7 cellular contexts compared by ENCODE assay signal in genomic region chr12:94621662-94622359, GRCh38. TPM values are rescaled to one million over a fixed set of nuclear protein-coding genes. Genes with fewer than 3 reads are reported as not detected.
A peak's percentile ranks its signal among the peaks of the same experiment; 100 is the strongest.
DNase-seq lines count a peak whose midpoint lies in the region; ATAC-seq and TF ChIP-seq lines count a peak whose summit lies in the region.

No MANE protein-coding gene starts in this region.

- H3K27me3 Mint-ChIP-seq in nephron (ENCODE audit: low read depth), result no peaks in the 10 kb centered on the region

- peak overlapping the region; percentile 92 for H3K4me2 ChIP-seq in mammary epithelial cell (ENCODE audit: insufficient read depth, low read depth, low read length)

- BruUV-seq in mammary epithelial cell (replicated peaks; lab: Mats Ljungman, UMichigan), result TSS peak; percentile 79

- TF ChIP-seq CTCF in mammary epithelial cell (conservative IDR thresholded peaks at IDR 0.05 in 1 of 2, IDR thresholded peaks at IDR 0.05 in 1 of 2; ENCODE audit: extremely low read depth in 1 of 2, insufficient read depth in 1 of 2, low read depth in 1 of 2, low read length in 2 of 2) (no peak), nephron (IDR thresholded peaks at IDR 0.05; ENCODE audit: unreplicated experiment in 3 of 3) (no peak)

- DNase-seq in HCEC 1CT, result peak; percentile 88
- peak; percentile 81 for DNase-seq in NCI-H226
- DNase-seq in mammary epithelial cell, result peak; percentile 99
- DNase-seq in NCI-H446 treated with DMSO at 0.1 percent for 48 hours (lab: John Stamatoyannopoulos, UW), result no peak
- no peak for DNase-seq in anterior cingulate cortex (lab: John Stamatoyannopoulos, UW)

- no peaks in the 10 kb centered on the region for H3K9me3 ChIP-seq in mammary epithelial cell (replicated peaks; ENCODE audit: insufficient read depth, low read length)

- H3K27me3 ChIP-seq in mammary epithelial cell (ENCODE audit: insufficient read depth, low read length), result no peaks in the 10 kb centered on the region

- peak overlapping the region; percentile 81 to 87 (median 86) for H3K27ac Mint-ChIP-seq in nephron

- H3K9me3 Mint-ChIP-seq in nephron, result peaks cover 8% of the 10 kb centered on the region

- peaks cover 62% of the 10 kb centered on the region for H3K4me1 ChIP-seq in mammary epithelial cell (ENCODE audit: insufficient read depth, low read length)

- WGBS in mammary epithelial cell (ENCODE audit: low coverage, missing lambda C conversion rate), result 4% methylated on average over 7 of the region's 7 CpGs

- peaks cover 27% of the 10 kb centered on the region for H3K4me1 Mint-ChIP-seq in nephron

- H3K9ac ChIP-seq in mammary epithelial cell (ENCODE audit: insufficient read depth, low read length), result peak overlapping the region; percentile 96

- H3K27ac ChIP-seq in mammary epithelial cell (ENCODE audit: insufficient read depth, low read depth, low read length), result peak overlapping the region; percentile 100

- peaks cover 60% of the 10 kb centered on the region for H3K79me2 ChIP-seq in mammary epithelial cell (ENCODE audit: insufficient read depth, low read length)

- no peaks in the 10 kb centered on the region for H4K20me1 ChIP-seq in mammary epithelial cell (ENCODE audit: insufficient read depth, low read length)

- in situ Hi-C loops in mammary epithelial cell (cut with MboI; ENCODE audit: low sequenced_read_pairs in 2 of 2), result no loop called here

- peak overlapping the region in 1 of 3 experiments; percentile 26 for H3K4me3 Mint-ChIP-seq in nephron

- intact Hi-C loops in mammary epithelial cell (cut with micrococcal nuclease), result loop anchor here (1.0 kb wide), 2 partner anchors 22 to 69 kb away; no protein-coding TSS in a partner anchor

- CTCF ChIA-PET in mammary epithelial cell (lab: Charles Lee; ENCODE audit: low non-redundant PET), result interaction anchor here (0.5 to 0.7 kb wide), 3 partner anchors 22 to 117 kb away, joined by 5 to 10 read pairs (median 5); no protein-coding TSS in a partner anchor

- peak overlapping the region; percentile 38 to 46 (median 44) for H3K4me3 ChIP-seq in mammary epithelial cell (replicated peaks in 1 of 3; ENCODE audit: insufficient read depth in 1 of 3, low read depth in 2 of 3, low read length in 3 of 3)

- peaks cover 20% of the 10 kb centered on the region for H3K36me3 Mint-ChIP-seq in nephron (ENCODE audit: low read depth)

- ATAC-seq in GM18858 (IDR thresholded peaks at IDR 0.05; ENCODE audit: unreplicated experiment), result peak; percentile 96

- dilution Hi-C loops in mammary epithelial cell (cut with HindIII; ENCODE audit: low sequenced_read_pairs), result no loop called here

- H2AFZ ChIP-seq in mammary epithelial cell (ENCODE audit: low read depth, low read length), result peak overlapping the region; percentile 4

- H3K36me3 ChIP-seq in mammary epithelial cell (ENCODE audit: insufficient read depth, low read length), result no peaks in the 10 kb centered on the region

RNA-seq across cellular contexts. Expression of gene TMCC3, which starts 28.5 kb away (rescaled TPM):
- total RNA-seq in mammary epithelial cell, result 10 to 100 TPM in 1 of 2 donors, 1 to 10 TPM in 1; 1.3 to 22.7 TPM
- 9.3 TPM for polyA plus RNA-seq in mammary epithelial cell
- 10.5 TPM for polyA minus RNA-seq in mammary epithelial cell

Comparison
In these comparisons a context has a peak if more than half of its experiments do, and no peak if none do; other contexts are left out.
1. DNase-seq: peak in HCEC 1CT (single experiment), NCI-H226 (single experiment) and mammary epithelial cell (single experiment); none in NCI-H446 treated with DMSO at 0.1 percent for 48 hours (single experiment) and anterior cingulate cortex (0 of 58).